24 cellular contexts compared by ENCODE assay signal in genomic region chr6:164419099-164419498, GRCh38.
A peak's percentile ranks its signal among the peaks of the same experiment; 100 is the strongest.
DNase-seq lines count a peak whose midpoint lies in the region; ATAC-seq, FAIRE-seq and TF ChIP-seq lines count a peak whose summit lies in the region.
"Had no signal": no experiment of that assay in that cellular context is flagged by ENCODE, and none has a peak within 500 bp of the region (broad histone marks: within the 10 kb centered on the region; RNA-seq: fewer than 3 reads in every experiment).

No MANE protein-coding gene starts in this region.

- BruUV-seq in PC-3 (replicated peaks; lab: Mats Ljungman, UMichigan) (no TSS peak), K562 (replicated peaks; lab: Mats Ljungman, UMichigan) (no TSS peak)

- WGBS in K562 (ENCODE audit: insufficient coverage, low coverage, missing lambda C conversion rate): 0% methylated on average over 4 of the region's 4 CpGs
- 85 to 92% methylated on average over 4 of the region's 4 CpGs for WGBS in mesodermal cell (ENCODE audit: insufficient coverage in 2 of 2), 2 experiments
- WGBS in gastroesophageal sphincter (ENCODE audit: low coverage in 1 of 2), 2 donors: 61 to 92% methylated on average over 4 of the region's 4 CpGs

- FAIRE-seq in K562 (lab: Jason Lieb, UNC): no peak
- FAIRE-seq: A549, D721Med had no signal

- ATAC-seq in PC-3 (no peak), K562 (peak; percentile 52), gastroesophageal sphincter (no peak)
- ATAC-seq: A549, Right ventricle myocardium inferior had no signal

- H3K27ac ChIP-seq in PC-3 (ENCODE audit: low read length): no peak overlapping the region
- H3K27ac ChIP-seq in K562 (ENCODE audit: extremely low read depth, low read depth, low read length): no peak overlapping the region
- H3K27ac ChIP-seq in mesodermal cell (ENCODE audit: low read depth, low read length, severe bottlenecking): peak overlapping the region; percentile 6
- H3K27ac ChIP-seq in gastroesophageal sphincter: no peak overlapping the region
- H3K27ac ChIP-seq: A549; BLaER1 treated with 17β-estradiol and CSF1 and Interleukin-3, amounts not matched to agents 10 nM and 100 nM; PC-9; SJCRH30 had no signal

- intact Hi-C loops in PC-3 (cut with micrococcal nuclease) (no loop called here), K562 (cut with micrococcal nuclease) (loop anchor here (5.0 kb wide), 1 partner anchor 72 kb away; no protein-coding TSS in a partner anchor)

- CTCF ChIA-PET in PC-3 (lab: Charles Lee): no interaction called here
- CTCF ChIA-PET in K562 (lab: Yijun Ruan, JAX; ENCODE audit: low intra/inter-chr PET ratio): no interaction called here

- in situ Hi-C loops in K562 (cut with MboI): no loop called here

- TF ChIP-seq EP300 in K562 (IDR thresholded peaks at IDR 0.05; ENCODE audit: low read length) (no peak), gastroesophageal sphincter (IDR thresholded peaks at IDR 0.05) (no peak)

- no peak for TF ChIP-seq POLR2A in K562 (conservative IDR thresholded peaks at IDR 0.05)
- no peak for TF ChIP-seq POLR2A in gastroesophageal sphincter (IDR thresholded peaks at IDR 0.05)

- H3K9me3 ChIP-seq in PC-3 (ENCODE audit: low read length): no peaks in the 10 kb centered on the region
- H3K9me3 ChIP-seq in K562 (replicated peaks; ENCODE audit: control insufficient read depth, insufficient read depth, low read depth, low read length): no peaks in the 10 kb centered on the region
- peaks cover 14% of the 10 kb centered on the region for H3K9me3 ChIP-seq in mesodermal cell (ENCODE audit: control insufficient read depth, low read length)
- peaks cover 0 to 13% (median 0%) of the 10 kb centered on the region in 3 donors for H3K9me3 ChIP-seq in gastroesophageal sphincter
- H3K9me3 ChIP-seq: A549, SJCRH30 had no signal

- DNase-seq in PC-3 (peak; percentile 30), K562 (ENCODE audit: extremely low read depth in 1 of 4, low spot score in 3 of 4) (no peak), superior temporal gyrus (ENCODE audit: extremely low spot score) (peak; percentile 20), NCI-H1105 treated with DMSO at 0.1 percent for 48 hours (lab: John Stamatoyannopoulos, UW) (no peak), NCI-H82 (lab: John Stamatoyannopoulos, UW) (no peak)
- DNase-seq: AML-193; CD4-positive, alpha-beta T cell; H7; KG1; NCI-H1048; NCI-H1417 treated with DMSO at 0.1 percent for 48 hours; NCI-H1930; NCI-H446; NCI-H524 treated with DMSO at 0.1 percent for 48 hours; NCI-H774; NK-92 treated with Interleukin-12 subunit alpha and Interleukin-12 subunit beta, amount 100 ng/mL, for 24 hours; PC-9; SJCRH30 had no signal

- no peaks in the 10 kb centered on the region for H3K36me3 ChIP-seq in PC-3 (ENCODE audit: low read depth, low read length)
- no peaks in the 10 kb centered on the region for H3K36me3 ChIP-seq in K562 (ENCODE audit: control insufficient read depth, insufficient read depth, low read length)
- H3K36me3 ChIP-seq in mesodermal cell (ENCODE audit: control insufficient read depth, insufficient read depth, low read length): no peaks in the 10 kb centered on the region
- no peaks in the 10 kb centered on the region for H3K36me3 ChIP-seq in gastroesophageal sphincter
- H3K36me3 ChIP-seq: SJCRH30 had no signal

- no peak for TF ChIP-seq RAD21 in K562 (CRISPR knock-in tag; conservative IDR thresholded peaks at IDR 0.05 in 1 of 2, IDR thresholded peaks at IDR 0.05 in 1 of 2)

- H3K9ac ChIP-seq in PC-3 (ENCODE audit: low read length): no peak overlapping the region
- no peak overlapping the region for H3K9ac ChIP-seq in K562 (ENCODE audit: insufficient read depth in 1 of 2, low read depth in 2 of 2, low read length in 2 of 2)
- H3K9ac ChIP-seq: BLaER1 treated with 17β-estradiol and CSF1 and Interleukin-3, amounts not matched to agents 10 nM and 100 nM had no signal

- H3K4me1 ChIP-seq in PC-3 (ENCODE audit: insufficient read depth, low read length): no peaks in the 10 kb centered on the region
- no peaks in the 10 kb centered on the region; a peak in 1 of 5 replicates for H3K4me1 ChIP-seq in K562 (replicated peaks in 1 of 2; ENCODE audit: control insufficient read depth in 2 of 2, insufficient read depth in 2 of 2, low read length in 2 of 2)
- H3K4me1 ChIP-seq in mesodermal cell (ENCODE audit: control insufficient read depth, insufficient read depth, low read length, poor library complexity, severe bottlenecking): peaks cover 15% of the 10 kb centered on the region
- no peaks in the 10 kb centered on the region for H3K4me1 ChIP-seq in gastroesophageal sphincter
- H3K4me1 ChIP-seq: A549, SJCRH30 had no signal

- H3K9me1 ChIP-seq in K562 (ENCODE audit: control insufficient read depth, insufficient read depth, low read length): no peaks in the 10 kb centered on the region

- no peak overlapping the region for H3K4me2 ChIP-seq in PC-3 (ENCODE audit: low read length)
- peak overlapping the region; percentile 4; the same call in 1 of the 2 replicates for H3K4me2 ChIP-seq in K562 (ENCODE audit: insufficient read depth, low read length)
- H3K4me2 ChIP-seq: A549; BLaER1 treated with 17β-estradiol and CSF1 and Interleukin-3, amounts not matched to agents 10 nM and 100 nM; PC-9 had no signal

- H3K9me2 ChIP-seq in PC-3 (replicated peaks; ENCODE audit: low read length): no peaks in the 10 kb centered on the region

- H4K20me1 ChIP-seq in PC-3 (ENCODE audit: low read length): no peaks in the 10 kb centered on the region
- no peaks in the 10 kb centered on the region for H4K20me1 ChIP-seq in K562 (replicated peaks; ENCODE audit: control insufficient read depth, insufficient read depth, low read length)
- H4K20me1 ChIP-seq: BLaER1 treated with 17β-estradiol and CSF1 and Interleukin-3, amounts not matched to agents 10 nM and 100 nM had no signal

- H3K79me2 ChIP-seq in PC-3 (ENCODE audit: low read length) (no peaks in the 10 kb centered on the region), K562 (ENCODE audit: control insufficient read depth, insufficient read depth, low read length) (no peaks in the 10 kb centered on the region)

- H3K4me3 ChIP-seq in PC-3 (ENCODE audit: low read length) (no peak overlapping the region), K562 (no peak overlapping the region), mesodermal cell (ENCODE audit: extremely low read depth, insufficient read depth, low read length, poor library complexity, severe bottlenecking) (no peak overlapping the region), gastroesophageal sphincter (no peak overlapping the region)
- H3K4me3 ChIP-seq: A549; BLaER1 treated with 17β-estradiol and CSF1 and Interleukin-3, amounts not matched to agents 10 nM and 100 nM; PC-9; SJCRH30 had no signal

- H2AFZ ChIP-seq in PC-3 (ENCODE audit: low read length): no peak overlapping the region
- H2AFZ ChIP-seq in K562 (ENCODE audit: low read depth, low read length): no peak overlapping the region
- H2AFZ ChIP-seq: PC-9 had no signal

- H3K27me3 ChIP-seq in PC-3 (ENCODE audit: low read length) (no peaks in the 10 kb centered on the region), K562 (ENCODE audit: control insufficient read depth in 2 of 2, insufficient read depth in 2 of 2, low read length in 2 of 2) (no peaks in the 10 kb centered on the region), gastroesophageal sphincter (no peaks in the 10 kb centered on the region)
- H3K27me3 ChIP-seq: BLaER1 treated with 17β-estradiol and CSF1 and Interleukin-3, amounts not matched to agents 10 nM and 100 nM; SJCRH30 had no signal

- TF ChIP-seq CTCF in PC-3 (conservative IDR thresholded peaks at IDR 0.05; ENCODE audit: low read depth, low read length): no peak
- TF ChIP-seq CTCF in K562 (IDR thresholded peaks at IDR 0.05 in 2 of 3, conservative IDR thresholded peaks at IDR 0.05 in 1 of 3; ENCODE audit: insufficient read depth in 2 of 3, low read depth in 1 of 3, low read length in 3 of 3): no peak
- TF ChIP-seq CTCF in gastroesophageal sphincter (IDR thresholded peaks at IDR 0.05): no peak

- H3F3A ChIP-seq in PC-3 (ENCODE audit: low read length, unreplicated experiment): no peaks in the 10 kb centered on the region

- POLR2A ChIA-PET in PC-3 (lab: Charles Lee; ENCODE audit: unreplicated experiment): no interaction called here
- POLR2A ChIA-PET in K562 (lab: Yijun Ruan, JAX): no interaction called here

TF ChIP-seq in K562, 482 proteins besides CTCF, POLR2A, EP300 and RAD21:
- TF ChIP-seq MAFK (IDR thresholded peaks at IDR 0.05; ENCODE audit: low read length): no peak
- TF ChIP-seq HES1 (IDR thresholded peaks at IDR 0.05; ENCODE audit: low read depth): no peak
- no peak for TF ChIP-seq ZSCAN32 (CRISPR knock-in tag; IDR thresholded peaks at IDR 0.05)
- 0 out of 2 replicates have a peak, but pooled peaks have one; percentile 35 for TF ChIP-seq FOSL1 (tag; conservative IDR thresholded peaks at IDR 0.05)

Comparison
In these comparisons a context has a peak if more than half of its experiments do, and no peak if none do; other contexts are left out.
1. DNase-seq: peak in PC-3 (single experiment) and superior temporal gyrus (single experiment); none in K562 (0 of 4), NCI-H1105 treated with DMSO at 0.1 percent for 48 hours (single experiment) and NCI-H82 (single experiment).